Comparison of ENCODE assay signal across 15 cellular contexts in genomic region chr2:70199320-70199864, GRCh38.
"Had no signal": no experiment of that assay in that cellular context is flagged by ENCODE, and none has a peak within 500 bp of the region (broad histone marks: within the 10 kb centered on the region; RNA-seq: fewer than 3 reads in every experiment).

No MANE protein-coding gene starts in this region.

- H3K9me3 Mint-ChIP-seq: activated naive CD8-positive, alpha-beta T cell treated with anti-CD3 and anti-CD28 coated beads, Interleukin-2, amount 10 ng/mL, durations not matched to agents 7 days and 5 days had no signal

- H3K27me3 ChIP-seq: breast epithelium, stomach had no signal

- DNase-seq: activated CD4-positive, alpha-beta T cell treated with anti-CD3 and anti-CD28 coated beads for 1 hour; activated CD4-positive, alpha-beta T cell treated with anti-CD3 and anti-CD28 coated beads, Interleukin-2, amount 50 U/mL, for 48 hours; activated gamma-delta T cell; activated naive CD8-positive, alpha-beta T cell treated with anti-CD3 and anti-CD28 coated beads, Interleukin-2, amount 10 ng/mL, durations not matched to agents 7 days and 5 days; activated T-cell treated with anti-CD3 and anti-CD28 coated beads, Interleukin-2, amount 50 U/mL, for 48 hours; anterior cingulate cortex; dermis blood vessel endothelial cell; erythroblast; hypothalamus; stimulated activated CD4-positive, alpha-beta T cell treated with anti-CD3 and anti-CD28 coated beads, Interleukin-4, amount 100 ng/mL, for 4 hours; stomach had no signal

- H3K27ac ChIP-seq: breast epithelium, parathyroid adenoma, skin epidermis, stomach, thoracic aorta had no signal

- H3K9me3 ChIP-seq: breast epithelium, stomach, thoracic aorta had no signal

- H3K4me1 ChIP-seq: breast epithelium, parathyroid adenoma had no signal

- H3K36me3 Mint-ChIP-seq: activated naive CD8-positive, alpha-beta T cell treated with anti-CD3 and anti-CD28 coated beads, Interleukin-2, amount 10 ng/mL, durations not matched to agents 7 days and 5 days had no signal

- H3K4me3 Mint-ChIP-seq: activated naive CD8-positive, alpha-beta T cell treated with anti-CD3 and anti-CD28 coated beads, Interleukin-2, amount 10 ng/mL, durations not matched to agents 7 days and 5 days had no signal

- H3K27ac Mint-ChIP-seq: activated naive CD8-positive, alpha-beta T cell treated with anti-CD3 and anti-CD28 coated beads, Interleukin-2, amount 10 ng/mL, durations not matched to agents 7 days and 5 days had no signal

- H3K36me3 ChIP-seq: breast epithelium, stomach, thoracic aorta had no signal

- H3K4me1 Mint-ChIP-seq: activated naive CD8-positive, alpha-beta T cell treated with anti-CD3 and anti-CD28 coated beads, Interleukin-2, amount 10 ng/mL, durations not matched to agents 7 days and 5 days had no signal

- H3K4me3 ChIP-seq: breast epithelium, skin epidermis, stomach, thoracic aorta had no signal
